ENCODE assay signal across 23 cellular contexts in genomic region chr4:48673537-48673936, GRCh38.
"Had no signal": no experiment of that assay in that cellular context is flagged by ENCODE, and none has a peak within 500 bp of the region (broad histone marks: within the 10 kb centered on the region; RNA-seq: fewer than 3 reads in every experiment).

No MANE protein-coding gene starts in this region.

- H3K4me3 ChIP-seq: esophagus squamous epithelium, gastrocnemius medialis, left lung, lower lobe of right lung had no signal

- FAIRE-seq: endometrium, islet of Langerhans, keratinocyte had no signal

- ATAC-seq: effector memory CD8-positive, alpha-beta T cell; esophagus mucosa; gastrocnemius medialis; left cardiac atrium; left lung; left ventricle myocardium superior; lower lobe of right lung; naive thymus-derived CD4-positive, alpha-beta T cell had no signal

- H3K27me3 ChIP-seq: esophagus squamous epithelium, gastrocnemius medialis, left lung had no signal

- H3K27ac ChIP-seq: epithelial cell of prostate, esophagus squamous epithelium, left lung, lower lobe of right lung had no signal

- DNase-seq: cortex of kidney; effector CD8-positive, alpha-beta T cell; effector memory CD8-positive, alpha-beta T cell; endodermal cell; esophagus squamous epithelium; foreskin fibroblast; foreskin melanocyte; gastrocnemius medialis; glutamatergic neuron; head of caudate nucleus; hypothalamus; left cardiac atrium; left lung; left ventricle myocardium superior; lower lobe of right lung; mesenchymal stem cell; midbrain; naive thymus-derived CD4-positive, alpha-beta T cell had no signal

- H3K9me3 ChIP-seq: esophagus squamous epithelium, gastrocnemius medialis, left lung, lower lobe of right lung had no signal

- H3K36me3 ChIP-seq: gastrocnemius medialis, left lung, lower lobe of right lung had no signal
